Comparison of ENCODE assay signal across 10 cellular contexts in the genomic region with DNA sequence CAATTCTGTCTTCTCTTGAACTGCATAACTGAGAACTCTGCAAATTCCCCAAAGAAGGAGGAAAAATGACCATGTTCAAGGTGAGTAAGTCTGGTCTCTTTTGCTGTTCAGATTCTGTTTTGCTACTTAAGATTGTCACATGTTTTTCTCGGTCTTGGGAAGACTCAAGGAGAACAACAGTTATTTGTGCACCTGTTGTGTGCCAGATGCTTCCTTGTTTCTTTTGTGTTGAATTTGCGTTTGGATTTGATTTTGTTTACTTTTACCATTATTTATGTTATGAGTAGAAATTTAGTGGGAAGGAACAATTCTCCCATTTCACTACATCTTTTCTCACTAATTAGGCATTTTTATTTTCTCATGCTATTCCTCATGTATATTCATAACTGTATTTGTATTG.
A peak's percentile ranks its signal among the peaks of the same experiment; 100 is the strongest.
ATAC-seq and TF ChIP-seq lines count a peak whose summit lies in the region.
"Had no signal": no experiment of that assay in that cellular context is flagged by ENCODE, and none has a peak within 500 bp of the region (broad histone marks: within the 10 kb centered on the region; RNA-seq: fewer than 3 reads in every experiment).

No MANE protein-coding gene starts in this region.

- CTCF ChIA-PET in HEK293 (lab: Yijun Ruan, JAX), result no interaction called here

- ATAC-seq in HG02840 (IDR thresholded peaks at IDR 0.05; ENCODE audit: low FRiP score, unreplicated experiment), result no peak
- ATAC-seq: A549; CD8-positive, alpha-beta T cell had no signal

- no peak overlapping the region for H3K4me3 ChIP-seq in HEK293 (ENCODE audit: low read depth, low read length)
- H3K4me3 ChIP-seq: A549; BLaER1; BLaER1 treated with 17β-estradiol and CSF1 and Interleukin-3, amounts not matched to agents 10 nM and 100 nM had no signal

- no peak overlapping the region for H3K27ac ChIP-seq in HEK293 (ENCODE audit: extremely low read depth, low read depth, low read length)
- H3K27ac ChIP-seq: 22Rv1; A549; BLaER1; BLaER1 treated with 17β-estradiol and CSF1 and Interleukin-3, amounts not matched to agents 10 nM and 100 nM; C4-2B had no signal

- peaks cover 2% of the 10 kb centered on the region; the same call in 1 of the 2 replicates for H3K9me3 ChIP-seq in HEK293 (ENCODE audit: control insufficient read depth, insufficient read depth, low read depth, low read length)
- H3K9me3 ChIP-seq: BE2C, Caco-2 had no signal

- peaks cover 15 to 78% of the 10 kb centered on the region in 2 experiments for H3K36me3 ChIP-seq in HEK293 (ENCODE audit: control insufficient read depth in 2 of 2, insufficient read depth in 1 of 2, low read length in 2 of 2)

- H3K4me1 ChIP-seq in HEK293 (ENCODE audit: control insufficient read depth, insufficient read depth, low read length), result peaks cover 15% of the 10 kb centered on the region
- H3K4me1 ChIP-seq: A549, BE2C had no signal

- POLR2A ChIA-PET in HEK293 (lab: Yijun Ruan, JAX), result interaction anchor here (1.0 kb wide), 1 partner anchor 37 kb away, joined by 3 read pairs; no protein-coding TSS in a partner anchor

- no peak for TF ChIP-seq CTCF in HEK293 (tag by site-specific recombination; IDR thresholded peaks at IDR 0.05)

TF ChIP-seq in HEK293, 187 proteins besides CTCF, POLR2A, EP300 and RAD21 (continues in another document):
- TF ChIP-seq ZNF488 (tag by site-specific recombination; IDR thresholded peaks at IDR 0.05) (no peak), KLF10 (tag by site-specific recombination; IDR thresholded peaks at IDR 0.05) (no peak), GLIS2 (tag by site-specific recombination; IDR thresholded peaks at IDR 0.05) (no peak), ZNF555 (tag by site-specific recombination; conservative IDR thresholded peaks at IDR 0.05) (no peak), ZNF692 (tag by site-specific recombination; IDR thresholded peaks at IDR 0.05) (no peak), SCRT1 (tag by site-specific recombination; IDR thresholded peaks at IDR 0.05; ENCODE audit: borderline replicate concordance) (peak; percentile 60), ZNF404 (tag by site-specific recombination; IDR thresholded peaks at IDR 0.05) (no peak), GLI2 (tag by site-specific recombination; IDR thresholded peaks at IDR 0.05; ENCODE audit: borderline replicate concordance, low read depth) (no peak), ZFHX2 (tag by site-specific recombination; conservative IDR thresholded peaks at IDR 0.05) (no peak), ZBTB7A (tag by site-specific recombination; IDR thresholded peaks at IDR 0.05; ENCODE audit: low read depth) (no peak), TCF7L2 (IDR thresholded peaks at IDR 0.05; ENCODE audit: borderline replicate concordance, low read depth, low read length) (no peak), ZNF707 (tag by site-specific recombination; IDR thresholded peaks at IDR 0.05) (no peak), ZNF132 (tag by site-specific recombination; IDR thresholded peaks at IDR 0.05; ENCODE audit: borderline replicate concordance) (no peak), KLF8 (tag by site-specific recombination; IDR thresholded peaks at IDR 0.05) (no peak), SCRT2 (tag by site-specific recombination; IDR thresholded peaks at IDR 0.05) (peak; percentile 83), ZNF146 (tag by site-specific recombination; IDR thresholded peaks at IDR 0.05) (no peak)
- TF ChIP-seq, protein P1, sequence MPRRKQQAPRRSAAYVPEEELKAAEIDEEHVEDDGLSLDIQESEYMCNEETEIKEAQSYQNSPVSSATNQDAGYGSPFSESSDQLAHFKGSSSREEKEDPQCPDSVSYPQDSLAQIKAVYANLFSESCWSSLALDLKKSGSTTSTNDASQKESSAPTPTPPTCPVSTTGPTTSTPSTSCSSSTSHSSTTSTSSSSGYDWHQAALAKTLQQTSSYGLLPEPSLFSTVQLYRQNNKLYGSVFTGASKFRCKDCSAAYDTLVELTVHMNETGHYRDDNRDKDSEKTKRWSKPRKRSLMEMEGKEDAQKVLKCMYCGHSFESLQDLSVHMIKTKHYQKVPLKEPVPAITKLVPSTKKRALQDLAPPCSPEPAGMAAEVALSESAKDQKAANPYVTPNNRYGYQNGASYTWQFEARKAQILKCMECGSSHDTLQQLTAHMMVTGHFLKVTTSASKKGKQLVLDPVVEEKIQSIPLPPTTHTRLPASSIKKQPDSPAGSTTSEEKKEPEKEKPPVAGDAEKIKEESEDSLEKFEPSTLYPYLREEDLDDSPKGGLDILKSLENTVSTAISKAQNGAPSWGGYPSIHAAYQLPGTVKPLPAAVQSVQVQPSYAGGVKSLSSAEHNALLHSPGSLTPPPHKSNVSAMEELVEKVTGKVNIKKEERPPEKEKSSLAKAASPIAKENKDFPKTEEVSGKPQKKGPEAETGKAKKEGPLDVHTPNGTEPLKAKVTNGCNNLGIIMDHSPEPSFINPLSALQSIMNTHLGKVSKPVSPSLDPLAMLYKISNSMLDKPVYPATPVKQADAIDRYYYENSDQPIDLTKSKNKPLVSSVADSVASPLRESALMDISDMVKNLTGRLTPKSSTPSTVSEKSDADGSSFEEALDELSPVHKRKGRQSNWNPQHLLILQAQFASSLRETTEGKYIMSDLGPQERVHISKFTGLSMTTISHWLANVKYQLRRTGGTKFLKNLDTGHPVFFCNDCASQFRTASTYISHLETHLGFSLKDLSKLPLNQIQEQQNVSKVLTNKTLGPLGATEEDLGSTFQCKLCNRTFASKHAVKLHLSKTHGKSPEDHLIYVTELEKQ (tag by site-specific recombination; IDR thresholded peaks at IDR 0.05; ENCODE audit: borderline replicate concordance), result no peak
- TF ChIP-seq, protein P2, sequence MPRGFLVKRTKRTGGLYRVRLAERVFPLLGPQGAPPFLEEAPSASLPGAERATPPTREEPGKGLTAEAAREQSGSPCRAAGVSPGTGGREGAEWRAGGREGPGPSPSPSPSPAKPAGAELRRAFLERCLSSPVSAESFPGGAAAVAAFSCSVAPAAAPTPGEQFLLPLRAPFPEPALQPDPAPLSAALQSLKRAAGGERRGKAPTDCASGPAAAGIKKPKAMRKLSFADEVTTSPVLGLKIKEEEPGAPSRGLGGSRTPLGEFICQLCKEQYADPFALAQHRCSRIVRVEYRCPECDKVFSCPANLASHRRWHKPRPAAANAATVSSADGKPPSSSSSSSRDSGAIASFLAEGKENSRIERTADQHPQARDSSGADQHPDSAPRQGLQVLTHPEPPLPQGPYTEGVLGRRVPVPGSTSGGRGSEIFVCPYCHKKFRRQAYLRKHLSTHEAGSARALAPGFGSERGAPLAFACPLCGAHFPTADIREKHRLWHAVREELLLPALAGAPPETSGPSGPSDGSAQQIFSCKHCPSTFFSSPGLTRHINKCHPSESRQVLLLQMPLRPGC (tag by site-specific recombination; IDR thresholded peaks at IDR 0.05), result no peak
